18 cellular contexts compared by ENCODE assay signal in the genomic region with DNA sequence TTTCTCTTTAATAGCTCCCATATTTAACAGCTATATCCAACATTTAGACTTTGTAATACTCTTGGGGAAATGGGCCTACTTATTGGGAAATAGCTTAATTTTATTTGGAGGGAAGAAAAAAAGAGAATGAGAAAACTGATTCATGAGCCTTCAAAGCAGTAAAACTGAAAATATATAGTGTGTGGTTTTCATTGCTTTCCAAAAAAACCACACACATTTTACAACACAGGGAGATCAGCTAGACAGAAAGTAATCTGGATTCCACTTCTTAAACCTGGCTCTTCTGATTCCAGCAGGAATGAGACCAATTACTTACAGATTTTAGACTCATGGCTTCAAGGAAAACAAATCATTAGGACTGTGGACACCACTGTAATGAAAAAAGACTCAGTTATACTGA. TPM values are rescaled to one million over a fixed set of nuclear protein-coding genes. Genes with fewer than 3 reads are reported as not detected.
A peak's percentile ranks its signal among the peaks of the same experiment; 100 is the strongest.
DNase-seq lines count a peak whose midpoint lies in the region; ATAC-seq and TF ChIP-seq lines count a peak whose summit lies in the region.
"Had no signal": no experiment of that assay in that cellular context is flagged by ENCODE, and none has a peak within 500 bp of the region (broad histone marks: within the 10 kb centered on the region; RNA-seq: fewer than 3 reads in every experiment).

No MANE protein-coding gene starts in this region.

- no peaks in the 10 kb centered on the region for H3K36me3 Mint-ChIP-seq in naive thymus-derived CD8-positive, alpha-beta T cell

- H3K4me3 ChIP-seq in skeletal muscle cell (ENCODE audit: low read depth, low read length) = no peak overlapping the region
- H3K4me3 ChIP-seq: skin epidermis, tibial nerve had no signal

- ATAC-seq in naive thymus-derived CD8-positive, alpha-beta T cell = no peak
- no peak for ATAC-seq in GM21423 (IDR thresholded peaks at IDR 0.05; ENCODE audit: unreplicated experiment)
- ATAC-seq: activated CD8-positive, alpha-beta memory T cell treated with anti-CD3 and anti-CD28 coated beads, Interleukin-2, amount 10 ng/mL, durations not matched to agents 7 days and 5 days had no signal

- peaks cover 0 to 16% (median 8%) of the 10 kb centered on the region in 5 donors for H3K27me3 Mint-ChIP-seq in naive thymus-derived CD8-positive, alpha-beta T cell

- DNase-seq in GM03348 (ENCODE audit: low spot score) (peak; percentile 68), LHCN-M2 (ENCODE audit: low read depth) (peak; percentile 51), fibroblast of peridontal ligament (ENCODE audit: extremely low read depth) (peak; percentile 93), skeletal muscle cell (ENCODE audit: low read depth) (peak; percentile 63), GM10248 (ENCODE audit: extremely low spot score) (no peak)
- DNase-seq in naive thymus-derived CD8-positive, alpha-beta T cell = no peak
- DNase-seq: activated CD8-positive, alpha-beta memory T cell treated with anti-CD3 and anti-CD28 coated beads, Interleukin-2, amount 10 ng/mL, durations not matched to agents 7 days and 5 days; brain microvascular endothelial cell; DMS79; erythroblast; kidney; NCI-H1436 treated with DMSO at 0.1 percent for 48 hours; Right ventricle myocardium superior had no signal

- no peaks in the 10 kb centered on the region for H3K9me3 Mint-ChIP-seq in naive thymus-derived CD8-positive, alpha-beta T cell
- H3K9me3 Mint-ChIP-seq: dendritic cell treated with granulocyte-macrophage colony-stimulating factor and Interleukin-4, amounts not matched to agents 40 ng/mL and 50 ng/mL, for 4 days had no signal

- TF ChIP-seq CTCF in GM10248 (IDR thresholded peaks at IDR 0.05; ENCODE audit: control extremely low read depth, extremely low read depth, low read depth, missing control alignments) = no peak

- H3K27ac Mint-ChIP-seq in naive thymus-derived CD8-positive, alpha-beta T cell = no peak overlapping the region
- H3K27ac Mint-ChIP-seq: activated CD8-positive, alpha-beta memory T cell treated with anti-CD3 and anti-CD28 coated beads, Interleukin-2, amount 10 ng/mL, durations not matched to agents 7 days and 5 days; dendritic cell treated with granulocyte-macrophage colony-stimulating factor and Interleukin-4, amounts not matched to agents 40 ng/mL and 50 ng/mL, for 4 days had no signal

- H3K4me3 Mint-ChIP-seq in naive thymus-derived CD8-positive, alpha-beta T cell = no peak overlapping the region
- H3K4me3 Mint-ChIP-seq: activated CD8-positive, alpha-beta memory T cell treated with anti-CD3 and anti-CD28 coated beads, Interleukin-2, amount 10 ng/mL, durations not matched to agents 7 days and 5 days; dendritic cell treated with granulocyte-macrophage colony-stimulating factor and Interleukin-4, amounts not matched to agents 40 ng/mL and 50 ng/mL, for 4 days had no signal

- H3K4me1 Mint-ChIP-seq in naive thymus-derived CD8-positive, alpha-beta T cell = peaks cover 2 to 11% (median 3%) of the 10 kb centered on the region in 4 donors

- CTCF ChIA-PET in GM10248 (lab: Yijun Ruan, JAX) = no interaction called here

- POLR2A ChIA-PET in naive thymus-derived CD8-positive, alpha-beta T cell (lab: Charles Lee) = no interaction called here
- POLR2A ChIA-PET in GM10248 (lab: Yijun Ruan, JAX) = no interaction called here

RNA-seq across cellular contexts. Expression of a gene that starts 48.7 kb away (rescaled TPM):
- 0.06 TPM in 2 replicates for total RNA-seq in LHCN-M2 (2014; rRNA removed)
- 0.04 TPM for polyA plus RNA-seq in LHCN-M2 (2012)
- not detected for total RNA-seq in naive thymus-derived CD8-positive, alpha-beta T cell
- polyA plus RNA-seq in naive thymus-derived CD8-positive, alpha-beta T cell = under 1 TPM in 2 of 3 donors, not detected in 1; 0.28 to 0.82 TPM
- total RNA-seq: activated CD8-positive, alpha-beta memory T cell treated with anti-CD3 and anti-CD28 coated beads, Interleukin-2, amount 10 ng/mL, durations not matched to agents 7 days and 5 days; T-helper 2 cell treated with Interferon-gamma antibody and Interleukin-4, amounts not matched to agents 100 ng/mL and 5 ng/mL, for 36 hours had no signal

Comparison
In these comparisons a context has a peak if more than half of its experiments do, and no peak if none do; other contexts are left out.
1. DNase-seq: peak in GM03348 (single experiment), LHCN-M2 (single experiment), fibroblast of peridontal ligament (single experiment) and skeletal muscle cell (single experiment); none in naive thymus-derived CD8-positive, alpha-beta T cell (0 of 10) and GM10248 (single experiment).